ENCODE assay signal across 1 cellular context in the genomic region with DNA sequence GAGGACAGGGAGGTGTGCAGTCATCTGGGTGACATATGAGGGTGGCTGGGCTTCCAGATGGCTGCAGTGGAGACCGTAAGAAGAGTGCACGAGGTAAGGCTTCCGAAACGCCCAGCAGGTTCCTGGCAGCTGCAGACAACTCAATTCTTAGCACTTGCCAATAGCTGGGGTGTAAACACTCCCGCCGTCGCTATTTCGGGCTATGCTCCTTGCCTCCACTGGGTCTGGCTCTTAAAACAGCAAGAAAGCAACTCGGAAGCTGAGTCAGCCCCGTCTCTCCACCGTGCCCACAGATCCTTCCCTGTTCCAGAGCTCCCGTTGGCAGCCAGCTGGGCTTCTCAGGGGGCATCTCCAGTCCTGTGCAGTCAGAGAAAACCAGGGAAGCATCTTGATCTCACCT.
TF ChIP-seq lines count a peak whose summit lies in the region.

No MANE protein-coding gene starts in this region.

TF ChIP-seq in HEK293, 187 proteins besides CTCF, POLR2A, EP300 and RAD21 (continued from another document):
- TF ChIP-seq ELK4 (IDR thresholded peaks at IDR 0.05; ENCODE audit: borderline replicate concordance, low read depth, low read length) (no peak), ZNF777 (tag by site-specific recombination; IDR thresholded peaks at IDR 0.05; ENCODE audit: borderline replicate concordance) (no peak), ZNF133 (tag by site-specific recombination; IDR thresholded peaks at IDR 0.05) (no peak), ZNF76 (tag by site-specific recombination; IDR thresholded peaks at IDR 0.05; ENCODE audit: borderline replicate concordance, low read depth) (no peak), ZNF596 (tag by site-specific recombination; IDR thresholded peaks at IDR 0.05) (no peak), ZNF623 (tag by site-specific recombination; IDR thresholded peaks at IDR 0.05) (no peak), PRDM4 (tag by site-specific recombination; IDR thresholded peaks at IDR 0.05) (no peak), SETDB1 (IDR thresholded peaks at IDR 0.05; ENCODE audit: insufficient read length, low read length) (no peak), ZBTB8A (tag by site-specific recombination; IDR thresholded peaks at IDR 0.05) (0 out of 2 replicates have a peak, but pooled peaks have one; percentile 15), SCRT1 (tag by site-specific recombination; IDR thresholded peaks at IDR 0.05; ENCODE audit: borderline replicate concordance) (no peak), ZNF707 (tag by site-specific recombination; IDR thresholded peaks at IDR 0.05) (no peak), ZFHX2 (tag by site-specific recombination; conservative IDR thresholded peaks at IDR 0.05) (no peak), ZBTB6 (tag by site-specific recombination; IDR thresholded peaks at IDR 0.05) (no peak), ZNF843 (tag by site-specific recombination; IDR thresholded peaks at IDR 0.05) (no peak), IKZF3 (tag by site-specific recombination; IDR thresholded peaks at IDR 0.05) (no peak), ZNF37A (tag by site-specific recombination; IDR thresholded peaks at IDR 0.05) (no peak), ZNF394 (tag by site-specific recombination; IDR thresholded peaks at IDR 0.05; ENCODE audit: borderline replicate concordance) (no peak), SP3 (tag by site-specific recombination; IDR thresholded peaks at IDR 0.05) (no peak), TCF7L2 (IDR thresholded peaks at IDR 0.05; ENCODE audit: borderline replicate concordance, low read depth, low read length) (no peak), ZIC2 (tag by site-specific recombination; IDR thresholded peaks at IDR 0.05) (peak; percentile 82)
- TF ChIP-seq, protein P1, sequence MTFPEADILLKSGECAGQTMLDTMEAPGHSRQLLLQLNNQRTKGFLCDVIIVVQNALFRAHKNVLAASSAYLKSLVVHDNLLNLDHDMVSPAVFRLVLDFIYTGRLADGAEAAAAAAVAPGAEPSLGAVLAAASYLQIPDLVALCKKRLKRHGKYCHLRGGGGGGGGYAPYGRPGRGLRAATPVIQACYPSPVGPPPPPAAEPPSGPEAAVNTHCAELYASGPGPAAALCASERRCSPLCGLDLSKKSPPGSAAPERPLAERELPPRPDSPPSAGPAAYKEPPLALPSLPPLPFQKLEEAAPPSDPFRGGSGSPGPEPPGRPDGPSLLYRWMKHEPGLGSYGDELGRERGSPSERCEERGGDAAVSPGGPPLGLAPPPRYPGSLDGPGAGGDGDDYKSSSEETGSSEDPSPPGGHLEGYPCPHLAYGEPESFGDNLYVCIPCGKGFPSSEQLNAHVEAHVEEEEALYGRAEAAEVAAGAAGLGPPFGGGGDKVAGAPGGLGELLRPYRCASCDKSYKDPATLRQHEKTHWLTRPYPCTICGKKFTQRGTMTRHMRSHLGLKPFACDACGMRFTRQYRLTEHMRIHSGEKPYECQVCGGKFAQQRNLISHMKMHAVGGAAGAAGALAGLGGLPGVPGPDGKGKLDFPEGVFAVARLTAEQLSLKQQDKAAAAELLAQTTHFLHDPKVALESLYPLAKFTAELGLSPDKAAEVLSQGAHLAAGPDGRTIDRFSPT (tag by site-specific recombination; IDR thresholded peaks at IDR 0.05), result no peak
- TF ChIP-seq, protein P2, sequence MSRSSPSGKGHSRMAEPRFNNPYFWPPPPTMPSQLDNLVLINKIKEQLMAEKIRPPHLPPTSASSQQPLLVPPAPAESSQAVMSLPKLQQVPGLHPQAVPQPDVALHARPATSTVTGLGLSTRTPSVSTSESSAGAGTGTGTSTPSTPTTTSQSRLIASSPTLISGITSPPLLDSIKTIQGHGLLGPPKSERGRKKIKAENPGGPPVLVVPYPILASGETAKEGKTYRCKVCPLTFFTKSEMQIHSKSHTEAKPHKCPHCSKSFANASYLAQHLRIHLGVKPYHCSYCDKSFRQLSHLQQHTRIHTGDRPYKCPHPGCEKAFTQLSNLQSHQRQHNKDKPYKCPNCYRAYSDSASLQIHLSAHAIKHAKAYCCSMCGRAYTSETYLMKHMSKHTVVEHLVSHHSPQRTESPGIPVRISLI (tag by site-specific recombination; IDR thresholded peaks at IDR 0.05), result no peak
- TF ChIP-seq, protein P3, sequence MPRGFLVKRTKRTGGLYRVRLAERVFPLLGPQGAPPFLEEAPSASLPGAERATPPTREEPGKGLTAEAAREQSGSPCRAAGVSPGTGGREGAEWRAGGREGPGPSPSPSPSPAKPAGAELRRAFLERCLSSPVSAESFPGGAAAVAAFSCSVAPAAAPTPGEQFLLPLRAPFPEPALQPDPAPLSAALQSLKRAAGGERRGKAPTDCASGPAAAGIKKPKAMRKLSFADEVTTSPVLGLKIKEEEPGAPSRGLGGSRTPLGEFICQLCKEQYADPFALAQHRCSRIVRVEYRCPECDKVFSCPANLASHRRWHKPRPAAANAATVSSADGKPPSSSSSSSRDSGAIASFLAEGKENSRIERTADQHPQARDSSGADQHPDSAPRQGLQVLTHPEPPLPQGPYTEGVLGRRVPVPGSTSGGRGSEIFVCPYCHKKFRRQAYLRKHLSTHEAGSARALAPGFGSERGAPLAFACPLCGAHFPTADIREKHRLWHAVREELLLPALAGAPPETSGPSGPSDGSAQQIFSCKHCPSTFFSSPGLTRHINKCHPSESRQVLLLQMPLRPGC (tag by site-specific recombination; IDR thresholded peaks at IDR 0.05), result no peak
